9 cellular contexts compared by ENCODE assay signal in genomic region chr20:34713194-34713943, GRCh38. TPM values are rescaled to one million over a fixed set of nuclear protein-coding genes. Genes with fewer than 3 reads are reported as not detected.
A peak's percentile ranks its signal among the peaks of the same experiment; 100 is the strongest.
DNase-seq lines count a peak whose midpoint lies in the region; ATAC-seq, FAIRE-seq and TF ChIP-seq lines count a peak whose summit lies in the region.
"Had no signal": no experiment of that assay in that cellular context is flagged by ENCODE, and none has a peak within 500 bp of the region (broad histone marks: within the 10 kb centered on the region; RNA-seq: fewer than 3 reads in every experiment).

No MANE protein-coding gene starts in this region.

- in situ Hi-C loops in K562 (cut with MboI), result no loop called here

- H3K4me3 Mint-ChIP-seq in naive B cell, result peak overlapping the region in 1 of 8 donors; percentile 85

- POLR2A ChIA-PET in K562 (lab: Yijun Ruan, JAX), result interaction anchor here (0.6 to 1.6 kb wide), 15 partner anchors 8 to 1032 kb away, joined by 3 to 7 read pairs (median 3); partner anchors contain the start of genes DYNLRB1 and TP53INP2

- CTCF ChIA-PET in K562 (lab: Yijun Ruan, JAX; ENCODE audit: low intra/inter-chr PET ratio), result interaction anchor here (0.6 kb wide), 1 partner anchor 669 kb away, joined by 5 read pairs; no protein-coding TSS in a partner anchor

- peaks cover 7 to 24% of the 10 kb centered on the region in 2 donors for H3K36me3 Mint-ChIP-seq in naive B cell

- H3K36me3 ChIP-seq in K562 (ENCODE audit: control insufficient read depth, insufficient read depth, low read length), result peaks cover 13% of the 10 kb centered on the region; the same call in 2 of the 3 replicates
- peaks cover 0 to 77% (median 18%) of the 10 kb centered on the region in 6 donors for H3K36me3 ChIP-seq in spleen

- H3K27ac ChIP-seq in K562 (ENCODE audit: extremely low read depth, low read depth, low read length) (peak overlapping the region; percentile 76), spleen (no peak overlapping the region)

- H2AFZ ChIP-seq in K562 (ENCODE audit: low read depth, low read length), result no peak overlapping the region

- BruUV-seq in K562 (replicated peaks; lab: Mats Ljungman, UMichigan), result no TSS peak

- TF ChIP-seq RAD21 in K562 (CRISPR knock-in tag; conservative IDR thresholded peaks at IDR 0.05 in 1 of 2, IDR thresholded peaks at IDR 0.05 in 1 of 2), result no peak

- FAIRE-seq in K562 (lab: Jason Lieb, UNC), result peak; percentile 97
- FAIRE-seq: H1 had no signal

- peak overlapping the region; percentile 33 to 57; a peak in 2 of 4 replicates for H3K9ac ChIP-seq in K562 (ENCODE audit: insufficient read depth in 1 of 2, low read depth in 2 of 2, low read length in 2 of 2)

- TF ChIP-seq POLR2A in K562 (conservative IDR thresholded peaks at IDR 0.05), result no peak; the same call in 1 of the 2 replicates
- no peak for TF ChIP-seq POLR2A in spleen (IDR thresholded peaks at IDR 0.05)

- peak overlapping the region in 4 of 6 donors; percentile 3 to 36 (median 14) for H3K27ac Mint-ChIP-seq in naive B cell

- DNase-seq in EH (ENCODE audit: low read depth), result peak; percentile 99
- peak; percentile 100 for DNase-seq in M059J (ENCODE audit: low read depth)
- peak; percentile 75 to 96 (median 84) for DNase-seq in K562 (ENCODE audit: extremely low read depth in 1 of 4, low spot score in 3 of 4)
- no peak for DNase-seq in naive B cell
- DNase-seq in spleen, result no peak
- no peak for DNase-seq in NCI-H146 (lab: John Stamatoyannopoulos, UW)
- DNase-seq in T-helper 9 cell, result no peak

- intact Hi-C loops in K562 (cut with micrococcal nuclease) (loop anchor here (5.0 kb wide), 1 partner anchor 54 kb away; no protein-coding TSS in a partner anchor), spleen (cut with DNase I; ENCODE audit: low total_unique reads) (no loop called here)

- peaks cover 15 to 21% (median 16%) of the 10 kb centered on the region in 3 donors for H3K4me1 Mint-ChIP-seq in naive B cell

- TF ChIP-seq EP300 in K562 (IDR thresholded peaks at IDR 0.05; ENCODE audit: low read length), result peak; percentile 91

- H3K4me1 ChIP-seq in K562 (replicated peaks in 1 of 2; ENCODE audit: control insufficient read depth in 2 of 2, insufficient read depth in 2 of 2, low read length in 2 of 2), result peaks cover 32 to 37% of the 10 kb centered on the region in 2 experiments
- H3K4me1 ChIP-seq in spleen, result peaks cover 0 to 35% (median 15%) of the 10 kb centered on the region in 6 donors

- H3K9me1 ChIP-seq in K562 (ENCODE audit: control insufficient read depth, insufficient read depth, low read length), result no peaks in the 10 kb centered on the region

- TF ChIP-seq CTCF in K562 (IDR thresholded peaks at IDR 0.05 in 2 of 3, conservative IDR thresholded peaks at IDR 0.05 in 1 of 3; ENCODE audit: insufficient read depth in 2 of 3, low read depth in 1 of 3, low read length in 3 of 3) (no peak), spleen (IDR thresholded peaks at IDR 0.05 in 8 of 11, conservative IDR thresholded peaks at IDR 0.05 in 3 of 11) (no peak)

- 46% methylated on average over 1 of the region's 1 CpG for WGBS in K562 (ENCODE audit: insufficient coverage, low coverage, missing lambda C conversion rate)
- 79 to 94% (median 87%) methylated on average over 1 of the region's 1 CpG for WGBS in spleen, 5 donors

- peak overlapping the region; percentile 44 for H3K4me2 ChIP-seq in K562 (ENCODE audit: insufficient read depth, low read length)

- H3K27me3 ChIP-seq in K562 (ENCODE audit: control insufficient read depth in 2 of 2, insufficient read depth in 2 of 2, low read length in 2 of 2), result no peaks in the 10 kb centered on the region
- no peaks in the 10 kb centered on the region for H3K27me3 ChIP-seq in spleen (replicated peaks in 1 of 7)

- no peaks in the 10 kb centered on the region for H3K9me3 ChIP-seq in K562 (replicated peaks; ENCODE audit: control insufficient read depth, insufficient read depth, low read depth, low read length)
- H3K9me3 ChIP-seq in spleen, result no peaks in the 10 kb centered on the region

- 0 out of 2 replicates have a peak, but pooled peaks cover 2% of the 10 kb centered on the region for H4K20me1 ChIP-seq in K562 (replicated peaks; ENCODE audit: control insufficient read depth, insufficient read depth, low read length)

- ATAC-seq in K562, result peak; percentile 76
- no peak for ATAC-seq in naive B cell (ENCODE audit: low read depth in 2 of 2)
- no peak for ATAC-seq in GM18907 (IDR thresholded peaks at IDR 0.05; ENCODE audit: unreplicated experiment)

- no peaks in the 10 kb centered on the region for H3K79me2 ChIP-seq in K562 (ENCODE audit: control insufficient read depth, insufficient read depth, low read length)

- H3K9me3 Mint-ChIP-seq in naive B cell, result no peaks in the 10 kb centered on the region

- H3K4me3 ChIP-seq in K562, result no peak overlapping the region
- no peak overlapping the region for H3K4me3 ChIP-seq in spleen

- H3K27me3 Mint-ChIP-seq in naive B cell, result no peaks in the 10 kb centered on the region

TF ChIP-seq in K562, 482 proteins besides CTCF, POLR2A, EP300 and RAD21 (continues in another document):
- peak; percentile 37; the same call in 1 of the 2 replicates for TF ChIP-seq MAFK (IDR thresholded peaks at IDR 0.05; ENCODE audit: low read length)
- TF ChIP-seq IRF9 (tag; IDR thresholded peaks at IDR 0.05), result no peak

RNA-seq across cellular contexts. Expression of gene TP53INP2, which starts 9.2 kb away (rescaled TPM):
- total RNA-seq in M059J (2014; rRNA removed; shearing (Covaris generic)), result 11.3 and 17.4 TPM in 2 replicates
- 3.4 and 4.9 TPM in 2 replicates for total RNA-seq in K562 (2011; cell fraction: chromatin; rRNA removed; ENCODE audit: low replicate concordance)
- 2.6 and 3.3 TPM in 2 replicates for total RNA-seq in K562 (2011; cell fraction: nucleolus; rRNA removed)
- total RNA-seq in K562 (2011; cell fraction: nucleoplasm; rRNA removed), result 5.6 and 10.4 TPM in 2 replicates
- total RNA-seq in K562 (2014; rRNA removed) (0.94 and 1.3 TPM in 2 replicates), K562 (2014; rRNA removed; fragmentation: Illumina TruSeq; extraction: Trizol) (0.62 and 0.93 TPM in 2 replicates), K562 (2015; rRNA removed; fragmentation: Illumina TruSeq; extraction: Trizol) (0.43 and 0.64 TPM in 2 replicates), K562 (2021) (3.6 and 4.2 TPM in 2 replicates), spleen (10 to 100 TPM in 1 of 7 donors, 1 to 10 TPM in 6; 4.8 to 10.6 (median 7.4) TPM)
- polyA plus RNA-seq in K562 (2011; rRNA removed) (1.5 and 2.2 TPM in 2 replicates), K562 (2014; fragmentation: Illumina TruSeq; extraction: Trizol) (5.0 and 5.5 TPM in 2 replicates), K562 (2014; fragmentation: Nextera tagmentation; extraction: Ambion mirVana) (1 to 10 TPM; 1.0 to 1.1 TPM), K562 (2014; rRNA removed) (1.4 and 2.1 TPM in 2 replicates), naive B cell (ENCODE audit: low read depth in 6 of 6) (1 to 10 TPM in 4 of 6 donors, under 1 TPM in 2; 0.57 to 1.7 (median 1.2) TPM), spleen (1 to 10 TPM; 2.0 to 3.0 (median 2.6) TPM)
- 1.7 and 2.3 TPM in 2 replicates for polyA plus RNA-seq in K562 (2011; cell fraction: cytosol; rRNA removed)
- polyA plus RNA-seq in K562 (2011; cell fraction: nucleus; rRNA removed), result 4.1 and 6.3 TPM in 2 replicates
- polyA plus RNA-seq in K562 (2012), result 5.1 and 5.8 TPM in 2 replicates
- 1.4 TPM in 2 replicates for polyA minus RNA-seq in K562 (2011; rRNA and poly(A)+ RNA removed)
- polyA minus RNA-seq in K562 (2011; cell fraction: cytosol; rRNA and poly(A)+ RNA removed), result 1.8 and 1.9 TPM in 2 replicates
- 1.1 and 1.5 TPM in 2 replicates for polyA minus RNA-seq in K562 (2011; cell fraction: nucleus; rRNA and poly(A)+ RNA removed)

RNA-seq across cellular contexts. Expression of gene PIGU, which starts 36.5 kb away (rescaled TPM):
- 51.5 and 60.7 TPM in 2 replicates for total RNA-seq in M059J (2014; rRNA removed; shearing (Covaris generic))
- total RNA-seq in K562 (2011; cell fraction: chromatin; rRNA removed; ENCODE audit: low replicate concordance), result 104 and 126 TPM in 2 replicates
- 77.5 and 77.6 TPM in 2 replicates for total RNA-seq in K562 (2011; cell fraction: nucleolus; rRNA removed)
- total RNA-seq in K562 (2011; cell fraction: nucleoplasm; rRNA removed), result 79.1 and 90.9 TPM in 2 replicates
- total RNA-seq in K562 (2014; rRNA removed) (14.9 and 19.9 TPM in 2 replicates), K562 (2014; rRNA removed; fragmentation: Illumina TruSeq; extraction: Trizol) (28.1 and 32.0 TPM in 2 replicates), K562 (2015; rRNA removed; fragmentation: Illumina TruSeq; extraction: Trizol) (32.1 and 32.4 TPM in 2 replicates), K562 (2021) (25.0 and 26.0 TPM in 2 replicates), spleen (10 to 100 TPM; 10.0 to 20.4 (median 14.2) TPM)
- polyA plus RNA-seq in K562 (2011; rRNA removed) (92.0 and 100 TPM in 2 replicates), K562 (2014; fragmentation: Illumina TruSeq; extraction: Trizol) (50.5 and 63.3 TPM in 2 replicates), K562 (2014; fragmentation: Nextera tagmentation; extraction: Ambion mirVana) (10 to 100 TPM in 1 of 2 experiments, 1 to 10 TPM in 1; 6.5 to 14.2 TPM), K562 (2014; rRNA removed) (28.9 and 37.2 TPM in 2 replicates), naive B cell (ENCODE audit: low read depth in 6 of 6) (10 to 100 TPM; 14.4 to 24.3 (median 22.5) TPM), spleen (10 to 100 TPM; 13.3 to 15.2 (median 15.0) TPM)
- polyA plus RNA-seq in K562 (2011; cell fraction: cytosol; rRNA removed), result 78.9 and 136 TPM in 2 replicates
- 39.0 and 68.4 TPM in 2 replicates for polyA plus RNA-seq in K562 (2011; cell fraction: nucleus; rRNA removed)
- 29.3 and 31.6 TPM in 2 replicates for polyA plus RNA-seq in K562 (2012)
- polyA minus RNA-seq in K562 (2011; rRNA and poly(A)+ RNA removed), result 77.8 and 84.0 TPM in 2 replicates
- polyA minus RNA-seq in K562 (2011; cell fraction: cytosol; rRNA and poly(A)+ RNA removed), result 28.4 and 29.1 TPM in 2 replicates
- 10.9 and 24.0 TPM in 2 replicates for polyA minus RNA-seq in K562 (2011; cell fraction: nucleus; rRNA and poly(A)+ RNA removed)

Comparison
In these comparisons a context has a peak if more than half of its experiments do, and no peak if none do; other contexts are left out.
1. DNase-seq: peak in EH (single experiment), M059J (single experiment) and K562 (4 of 4); none in naive B cell (single experiment), spleen (single experiment), NCI-H146 (single experiment) and T-helper 9 cell (single experiment).